Comparison of ENCODE assay signal across 1 cellular context in the genomic region with DNA sequence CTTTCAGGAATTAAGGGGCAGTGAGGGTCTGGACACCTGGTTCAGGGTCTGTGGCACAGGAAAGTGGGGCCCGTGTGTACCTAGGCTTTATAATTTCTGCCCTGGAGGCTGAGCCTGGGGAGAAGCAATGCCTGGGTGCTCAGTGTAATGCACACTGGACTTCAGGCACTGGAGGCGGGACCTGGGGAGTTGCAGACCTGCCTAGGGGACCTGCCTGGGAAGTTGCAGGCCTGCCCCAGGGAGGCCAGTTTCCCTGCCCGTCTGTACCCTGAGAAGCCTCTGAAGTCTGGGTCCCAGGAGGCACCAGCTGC.
A peak's percentile ranks its signal among the peaks of the same experiment; 100 is the strongest.
TF ChIP-seq lines count a peak whose summit lies in the region.

No MANE protein-coding gene starts in this region.

TF ChIP-seq in WTC11, 78 proteins besides CTCF, POLR2A, EP300 and RAD21:
- TF ChIP-seq, protein P1, sequence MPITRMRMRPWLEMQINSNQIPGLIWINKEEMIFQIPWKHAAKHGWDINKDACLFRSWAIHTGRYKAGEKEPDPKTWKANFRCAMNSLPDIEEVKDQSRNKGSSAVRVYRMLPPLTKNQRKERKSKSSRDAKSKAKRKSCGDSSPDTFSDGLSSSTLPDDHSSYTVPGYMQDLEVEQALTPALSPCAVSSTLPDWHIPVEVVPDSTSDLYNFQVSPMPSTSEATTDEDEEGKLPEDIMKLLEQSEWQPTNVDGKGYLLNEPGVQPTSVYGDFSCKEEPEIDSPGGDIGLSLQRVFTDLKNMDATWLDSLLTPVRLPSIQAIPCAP (CRISPR knock-in tag; IDR thresholded peaks at IDR 0.05): no peak
- TF ChIP-seq ZNF121 (CRISPR knock-in tag; IDR thresholded peaks at IDR 0.05) (peak; percentile 47; the same call in 1 of the 2 replicates), FOXP1 (CRISPR knock-in tag; IDR thresholded peaks at IDR 0.05; ENCODE audit: borderline replicate concordance) (0 out of 2 replicates have a peak, but pooled peaks have one; percentile 31), TCF7 (CRISPR knock-in tag; IDR thresholded peaks at IDR 0.05; ENCODE audit: low read depth) (no peak), FOXK1 (CRISPR knock-in tag; IDR thresholded peaks at IDR 0.05) (no peak)
